ENCODE assay signal across 8 cellular contexts in the genomic region with DNA sequence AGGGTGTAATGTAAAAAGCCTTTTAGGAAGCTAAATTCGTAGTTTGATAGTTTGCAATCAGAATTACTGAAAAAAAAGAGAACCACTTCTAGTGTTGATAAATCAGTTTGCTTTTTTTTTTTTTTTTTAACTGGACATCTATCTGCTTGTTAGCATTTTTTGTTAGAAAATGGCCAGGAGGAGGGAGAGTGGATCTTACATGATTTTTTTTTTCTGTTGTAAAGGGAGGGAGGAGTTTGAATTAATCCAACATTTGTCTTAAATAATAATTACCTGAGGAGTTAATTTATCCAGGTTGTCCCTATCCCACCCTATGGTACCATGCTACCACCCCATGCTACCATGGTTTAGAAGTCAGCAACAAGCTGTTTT. TPM values are rescaled to one million over a fixed set of nuclear protein-coding genes. Genes with fewer than 3 reads are reported as not detected.
DNase-seq lines count a peak whose midpoint lies in the region; ATAC-seq, FAIRE-seq and TF ChIP-seq lines count a peak whose summit lies in the region.

No MANE protein-coding gene starts in this region.

- H3K9ac ChIP-seq in astrocyte (ENCODE audit: low read length) (peak overlapping the region; percentile 98), HepG2 (ENCODE audit: insufficient read depth, low read depth, low read length) (peak overlapping the region; percentile 97)

- peak overlapping the region; percentile 96 for H3K27ac Mint-ChIP-seq in activated CD4-positive, alpha-beta T cell treated with anti-CD3 and anti-CD28 coated beads, Interleukin-2, amount 10 ng/mL, durations not matched to agents 24 days and 14 days
- peak overlapping the region; percentile 87 for H3K27ac Mint-ChIP-seq in astrocyte (ENCODE audit: unreplicated experiment)

- TF ChIP-seq POLR2A in HepG2 (IDR thresholded peaks at IDR 0.05; ENCODE audit: insufficient read depth in 1 of 2, low read depth in 2 of 2, low read length in 2 of 2) = no peak

- CTCF ChIA-PET in HepG2 (lab: Yijun Ruan, JAX; ENCODE audit: low intra/inter-chr PET ratio, low total read pairs) = no interaction called here

- no peak for TF ChIP-seq RAD21 in HepG2 (CRISPR knock-in tag; IDR thresholded peaks at IDR 0.05)

- peak overlapping the region; percentile 91 for H3K4me3 Mint-ChIP-seq in activated CD4-positive, alpha-beta T cell treated with anti-CD3 and anti-CD28 coated beads, Interleukin-2, amount 10 ng/mL, durations not matched to agents 24 days and 14 days
- H3K4me3 Mint-ChIP-seq in astrocyte (ENCODE audit: unreplicated experiment) = peak overlapping the region; percentile 93

- H3K9me3 Mint-ChIP-seq in activated CD4-positive, alpha-beta T cell treated with anti-CD3 and anti-CD28 coated beads, Interleukin-2, amount 10 ng/mL, durations not matched to agents 24 days and 14 days = no peaks in the 10 kb centered on the region
- H3K9me3 Mint-ChIP-seq in astrocyte (ENCODE audit: unreplicated experiment) = no peaks in the 10 kb centered on the region

- no peaks in the 10 kb centered on the region for H3K36me3 ChIP-seq in astrocyte (ENCODE audit: insufficient read depth, low read length)
- no peaks in the 10 kb centered on the region for H3K36me3 ChIP-seq in HepG2 (replicated peaks in 1 of 2; ENCODE audit: control insufficient read depth in 1 of 2, insufficient read depth in 2 of 2, low read length in 2 of 2)
- H3K36me3 ChIP-seq in thymus (ENCODE audit: control insufficient read depth, insufficient read depth) = no peaks in the 10 kb centered on the region

- TF ChIP-seq CTCF in astrocyte (IDR thresholded peaks at IDR 0.05; ENCODE audit: insufficient read depth, low read depth, low read length) = no peak
- no peak for TF ChIP-seq CTCF in HepG2 (CRISPR knock-in tag; IDR thresholded peaks at IDR 0.05)

- BruUV-seq in HepG2 (replicated peaks; lab: Mats Ljungman, UMichigan) = no TSS peak

- H3K9me3 ChIP-seq in astrocyte (ENCODE audit: insufficient read depth, low read depth, low read length) (no peaks in the 10 kb centered on the region), HepG2 (ENCODE audit: low read length) (no peaks in the 10 kb centered on the region), thymus (ENCODE audit: control insufficient read depth) (no peaks in the 10 kb centered on the region)

- TF ChIP-seq EP300 in HepG2 (IDR thresholded peaks at IDR 0.05; ENCODE audit: low read depth in 2 of 2, low read length in 2 of 2) = no peak
- no peak for TF ChIP-seq EP300 in HepG2 (CRISPR knock-in tag; IDR thresholded peaks at IDR 0.05; ENCODE audit: borderline replicate concordance)

- no peaks in the 10 kb centered on the region for H3K27me3 Mint-ChIP-seq in activated CD4-positive, alpha-beta T cell treated with anti-CD3 and anti-CD28 coated beads, Interleukin-2, amount 10 ng/mL, durations not matched to agents 24 days and 14 days
- H3K27me3 Mint-ChIP-seq in astrocyte (ENCODE audit: low read depth, unreplicated experiment) = no peaks in the 10 kb centered on the region

- FAIRE-seq in astrocyte (lab: Jason Lieb, UNC) (no peak), HepG2 (lab: Jason Lieb, UNC) (no peak)

- peak overlapping the region; percentile 99 for H3K4me3 ChIP-seq in astrocyte (ENCODE audit: insufficient read depth, low read depth, low read length)
- H3K4me3 ChIP-seq in HepG2 (replicated peaks in 1 of 3; ENCODE audit: insufficient read depth in 1 of 3, low read depth in 2 of 3, low read length in 3 of 3) = peak overlapping the region; percentile 87 to 99 (median 97)
- H3K4me3 ChIP-seq in thymus (ENCODE audit: low read length) = peak overlapping the region; percentile 98

- WGBS in HepG2 (ENCODE audit: low lambda C conversion rate) = 3% methylated on average over 1 of the region's 1 CpG
- 4% methylated on average over 1 of the region's 1 CpG for WGBS in thymus

- ATAC-seq in HepG2 = no peak
- no peak for ATAC-seq in GM21367 (IDR thresholded peaks at IDR 0.05; ENCODE audit: unreplicated experiment)
- no peak for ATAC-seq in GM18873 (IDR thresholded peaks at IDR 0.05; ENCODE audit: low FRiP score, unreplicated experiment)

- no peak for DNase-seq in activated CD4-positive, alpha-beta T cell treated with anti-CD3 and anti-CD28 coated beads, Interleukin-2, amount 10 ng/mL, durations not matched to agents 24 days and 14 days
- no peak for DNase-seq in activated CD4-positive, alpha-beta T cell treated with anti-CD3 and anti-CD28 coated beads, Interleukin-2, amount 50 U/mL, for 1 hour
- DNase-seq in astrocyte (ENCODE audit: low read depth) (no peak), HepG2 (ENCODE audit: low spot score) (no peak), NCI-H524 treated with DMSO at 0.1 percent for 48 hours (lab: John Stamatoyannopoulos, UW) (no peak)

- H3K4me1 ChIP-seq in astrocyte (ENCODE audit: insufficient read depth, low read length) = peaks cover 26% of the 10 kb centered on the region
- H3K4me1 ChIP-seq in HepG2 (ENCODE audit: insufficient read depth, low read length) = peaks cover 54% of the 10 kb centered on the region
- H3K4me1 ChIP-seq in thymus (ENCODE audit: control insufficient read depth, insufficient read depth, low read length) = peaks cover 8% of the 10 kb centered on the region

- peaks cover 2% of the 10 kb centered on the region for H3K36me3 Mint-ChIP-seq in activated CD4-positive, alpha-beta T cell treated with anti-CD3 and anti-CD28 coated beads, Interleukin-2, amount 10 ng/mL, durations not matched to agents 24 days and 14 days (ENCODE audit: low read depth)
- no peaks in the 10 kb centered on the region for H3K36me3 Mint-ChIP-seq in astrocyte (ENCODE audit: low read depth, unreplicated experiment)

- H3K4me2 ChIP-seq in astrocyte (ENCODE audit: low read length) = peak overlapping the region; percentile 94
- H3K4me2 ChIP-seq in HepG2 (ENCODE audit: low read depth, low read length) = peak overlapping the region; percentile 77

- H3K79me2 ChIP-seq in astrocyte (ENCODE audit: insufficient read depth, low read length) (peaks cover 57% of the 10 kb centered on the region), HepG2 (ENCODE audit: insufficient read depth, low read length) (peaks cover 55% of the 10 kb centered on the region)

- in situ Hi-C loops in HepG2 (cut with HindIII; ENCODE audit: extremely low pct_ligation_motif_present, low pct_unique_long_range_greater_than_20kb) = loop anchor here (5.0 kb wide), 1 partner anchor 140 kb away; the partner anchor contains the start of gene ATG14

- H3K27ac ChIP-seq in astrocyte (ENCODE audit: low read depth, low read length) = peak overlapping the region; percentile 88
- peak overlapping the region; percentile 78 for H3K27ac ChIP-seq in HepG2 (ENCODE audit: extremely low read length, insufficient read depth, low read length)
- no peak overlapping the region for H3K27ac ChIP-seq in thymus (ENCODE audit: low read depth)

- peaks cover 45% of the 10 kb centered on the region for H3K4me1 Mint-ChIP-seq in activated CD4-positive, alpha-beta T cell treated with anti-CD3 and anti-CD28 coated beads, Interleukin-2, amount 10 ng/mL, durations not matched to agents 24 days and 14 days
- H3K4me1 Mint-ChIP-seq in astrocyte (ENCODE audit: low read depth, unreplicated experiment) = peaks cover 34% of the 10 kb centered on the region

- POLR2A ChIA-PET in HepG2 (lab: Yijun Ruan, JAX) = interaction anchor here (0.7 kb wide), 1 partner anchor 12 kb away, joined by 3 read pairs; no protein-coding TSS in a partner anchor

- H4K20me1 ChIP-seq in astrocyte (ENCODE audit: insufficient read depth, low read length) (peaks cover 40% of the 10 kb centered on the region), HepG2 (ENCODE audit: insufficient read depth, low read length) (peaks cover 24% of the 10 kb centered on the region)

- H3K27me3 ChIP-seq in astrocyte (ENCODE audit: insufficient read depth, low read length) = no peaks in the 10 kb centered on the region
- no peaks in the 10 kb centered on the region; a peak in 1 of 5 replicates for H3K27me3 ChIP-seq in HepG2 (ENCODE audit: control insufficient read depth in 1 of 2, insufficient read depth in 2 of 2, low read length in 2 of 2)
- no peaks in the 10 kb centered on the region for H3K27me3 ChIP-seq in thymus (ENCODE audit: control insufficient read depth, insufficient read depth)

- intact Hi-C loops in activated CD4-positive, alpha-beta T cell treated with anti-CD3 and anti-CD28 coated beads, Interleukin-2, amount 10 ng/mL, durations not matched to agents 24 days and 14 days (cut with micrococcal nuclease) = loop anchor here (1.0 to 10.0 kb wide), 3 partner anchors 60 to 168 kb away; partner anchors contain the start of gene ATG14
- intact Hi-C loops in HepG2 (cut with micrococcal nuclease; ENCODE audit: unreplicated experiment) = loop anchor here (10.0 kb wide), 2 partner anchors 162 to 312 kb away; partner anchors contain the start of gene KTN1

- H2AFZ ChIP-seq in astrocyte (ENCODE audit: low read depth, low read length) (no peak overlapping the region), HepG2 (ENCODE audit: low read length) (no peak overlapping the region)

RNA-seq across cellular contexts. Expression of gene FBXO34, which starts 1.2 kb away (rescaled TPM):
- 25.3 and 26.2 TPM in 2 replicates for total RNA-seq in activated CD4-positive, alpha-beta T cell treated with anti-CD3 and anti-CD28 coated beads, Interleukin-2, amount 10 ng/mL, durations not matched to agents 24 days and 14 days
- total RNA-seq in astrocyte (21.1 and 23.4 TPM in 2 replicates), HepG2 (2016; rRNA removed; fragmentation: Illumina TruSeq; extraction: Trizol) (13.5 and 15.5 TPM in 2 replicates)
- 4.1 and 4.6 TPM in 2 replicates for total RNA-seq in HepG2 (2016; cell fraction: cytosol; rRNA removed; fragmentation: Illumina TruSeq; extraction: Trizol; ENCODE audit: low read depth)
- 14.5 and 15.0 TPM in 2 replicates for total RNA-seq in HepG2 (2016; cell fraction: insoluble cytoplasmic fraction; rRNA removed; fragmentation: Illumina TruSeq; extraction: Trizol)
- total RNA-seq in HepG2 (2016; cell fraction: membrane; rRNA removed; fragmentation: Illumina TruSeq; extraction: Trizol) = 9.3 and 11.9 TPM in 2 replicates
- total RNA-seq in HepG2 (2016; cell fraction: nucleus; rRNA removed; fragmentation: Illumina TruSeq; extraction: Trizol) = 15.3 and 15.4 TPM in 2 replicates
- polyA plus RNA-seq in HepG2 (2011; rRNA removed) (8.8 and 9.1 TPM in 2 replicates), thymus (15.8 TPM)
- 6.9 and 8.0 TPM in 2 replicates for polyA plus RNA-seq in HepG2 (2011; cell fraction: cytosol; rRNA removed)
- 14.1 and 14.5 TPM in 2 replicates for polyA plus RNA-seq in HepG2 (2011; cell fraction: nucleus; rRNA removed)
- 9.1 and 10.9 TPM in 2 replicates for polyA plus RNA-seq in HepG2 (2012)
- polyA plus RNA-seq in HepG2 (2016; cell fraction: cytosol; fragmentation: Illumina TruSeq; extraction: Trizol; ENCODE audit: low read depth) = 2.1 and 2.3 TPM in 2 replicates
- 11.8 and 12.3 TPM in 2 replicates for polyA plus RNA-seq in HepG2 (2016; cell fraction: insoluble cytoplasmic fraction; fragmentation: Illumina TruSeq; extraction: Trizol; ENCODE audit: low read depth)
- 3.6 and 3.8 TPM in 2 replicates for polyA plus RNA-seq in HepG2 (2016; cell fraction: membrane; fragmentation: Illumina TruSeq; extraction: Trizol; ENCODE audit: low read depth)
- polyA plus RNA-seq in HepG2 (2016; cell fraction: nucleus; fragmentation: Illumina TruSeq; extraction: Trizol; ENCODE audit: insufficient read depth, low read depth) = 10.8 and 13.7 TPM in 2 replicates
- polyA minus RNA-seq in HepG2 (2011; rRNA and poly(A)+ RNA removed; ENCODE audit: low replicate concordance) = 10.8 and 17.6 TPM in 2 replicates
- 7.3 and 7.5 TPM in 2 replicates for polyA minus RNA-seq in HepG2 (2011; cell fraction: cytosol; rRNA and poly(A)+ RNA removed)
- 30.0 and 34.3 TPM in 2 replicates for polyA minus RNA-seq in HepG2 (2011; cell fraction: nucleus; rRNA and poly(A)+ RNA removed)
